1 cellular context compared by ENCODE assay signal in genomic region chr3:33057320-33058298, GRCh38.
A peak's percentile ranks its signal among the peaks of the same experiment; 100 is the strongest.
TF ChIP-seq lines count a peak whose summit lies in the region.

No MANE protein-coding gene starts in this region.

TF ChIP-seq in WTC11, 78 proteins besides CTCF, POLR2A, EP300 and RAD21:
- no peak for TF ChIP-seq ZBTB43 (CRISPR knock-in tag; IDR thresholded peaks at IDR 0.05)
- TF ChIP-seq GABPB1 (CRISPR knock-in tag; IDR thresholded peaks at IDR 0.05): 0 out of 2 replicates have a peak, but pooled peaks have one; percentile 13
